ENCODE assay signal across 8 cellular contexts in the genomic region with DNA sequence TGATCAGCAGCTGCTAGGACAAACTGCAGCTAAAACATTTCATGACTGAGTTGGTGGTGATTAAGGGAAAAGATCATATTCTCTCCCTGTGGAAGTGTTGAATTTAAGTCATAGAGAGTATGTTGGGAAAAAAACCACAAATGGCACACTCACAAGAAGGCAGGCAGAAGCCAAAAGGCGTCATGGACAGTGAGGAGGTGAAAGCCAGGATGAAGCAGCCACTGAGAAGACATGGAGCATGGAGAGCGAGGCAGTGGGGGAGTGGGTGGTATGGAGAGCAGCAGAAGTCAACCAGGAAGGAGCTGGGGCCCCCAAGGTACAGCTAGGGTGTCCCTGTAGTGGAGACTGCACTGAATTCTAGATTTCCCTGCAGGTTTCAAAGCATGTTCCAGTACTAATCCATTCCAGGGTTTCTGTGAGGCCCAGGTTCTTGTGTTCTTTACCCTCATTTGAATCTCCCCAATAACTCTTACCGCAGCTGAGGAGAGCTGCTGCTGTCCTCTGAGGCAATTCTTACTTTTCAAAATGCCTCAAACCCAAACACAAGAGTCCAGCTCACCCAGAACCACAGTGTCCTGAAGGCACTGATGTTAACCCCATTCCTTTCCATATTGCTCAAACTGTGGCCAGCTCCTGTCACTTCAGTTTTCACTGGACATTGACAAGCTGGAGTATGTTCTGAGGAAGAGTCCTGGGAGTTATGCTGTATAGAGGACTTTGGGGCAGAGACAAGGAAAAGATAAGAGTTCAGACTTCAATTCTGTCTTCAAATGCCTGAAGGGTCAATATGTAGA.
DNase-seq lines count a peak whose midpoint lies in the region; ATAC-seq and TF ChIP-seq lines count a peak whose summit lies in the region.

No MANE protein-coding gene starts in this region.

- no peak overlapping the region for H3K4me3 Mint-ChIP-seq in WTC11

- no peak for DNase-seq in left cardiac atrium
- DNase-seq in Right ventricle myocardium superior: no peak
- DNase-seq in WTC11 (ENCODE audit: low spot score): no peak
- no peak for DNase-seq in NCI-H2029 treated with DMSO at 0.1 percent for 48 hours (lab: John Stamatoyannopoulos, UW)
- no peak for DNase-seq in activated CD4-positive, alpha-beta T cell treated with anti-CD3 and anti-CD28 coated beads, Interleukin-2, amount 50 U/mL, for 48 hours
- no peak for DNase-seq in SHP77 treated with DMSO at 0.1 percent for 48 hours (lab: John Stamatoyannopoulos, UW)

- H3K4me1 Mint-ChIP-seq in WTC11: peaks cover 36% of the 10 kb centered on the region

- CTCF ChIA-PET in WTC11 (lab: Charles Lee): interaction anchor here (1.1 to 1.2 kb wide), 2 partner anchors 9 to 120 kb away, joined by 3 read pairs; no protein-coding TSS in a partner anchor

- no peaks in the 10 kb centered on the region for H3K9me3 Mint-ChIP-seq in WTC11

- H3K9ac ChIP-seq in skeletal muscle tissue (ENCODE audit: low read depth in 1 of 3, low read length in 3 of 3): no peak overlapping the region

- H3K9me3 ChIP-seq in skeletal muscle tissue (ENCODE audit: control insufficient read depth in 3 of 3, low read length in 3 of 3): no peaks in the 10 kb centered on the region

- no peaks in the 10 kb centered on the region for H3K36me3 ChIP-seq in skeletal muscle tissue (ENCODE audit: control insufficient read depth in 3 of 3, insufficient read depth in 3 of 3, low read length in 3 of 3)

- TF ChIP-seq CTCF in WTC11 (IDR thresholded peaks at IDR 0.05): no peak

- H3K36me3 Mint-ChIP-seq in WTC11: no peaks in the 10 kb centered on the region

- no peak overlapping the region for H3K27ac Mint-ChIP-seq in WTC11

- no peaks in the 10 kb centered on the region for H3K27me3 Mint-ChIP-seq in WTC11 (ENCODE audit: low read depth)

- intact Hi-C loops in left cardiac atrium (cut with DNase I) (no loop called here), Right ventricle myocardium superior (cut with DNase I) (no loop called here)

- POLR2A ChIA-PET in WTC11 (lab: Charles Lee): no interaction called here

- peaks cover 0 to 3% (median 0%) of the 10 kb centered on the region in 3 donors for H3K4me1 ChIP-seq in skeletal muscle tissue (ENCODE audit: control insufficient read depth in 3 of 3, insufficient read depth in 3 of 3, low read length in 3 of 3)

- no peak overlapping the region for H3K4me3 ChIP-seq in skeletal muscle tissue (ENCODE audit: low read length in 3 of 3)

- peak overlapping the region; percentile 37 for H3K27ac ChIP-seq in skeletal muscle tissue (ENCODE audit: low read depth, low read length)

- ATAC-seq in left cardiac atrium (peak; percentile 39 to 61), Right ventricle myocardium superior (ENCODE audit: poor library complexity) (no peak), HG03025 (IDR thresholded peaks at IDR 0.05; ENCODE audit: low FRiP score, unreplicated experiment) (peak; percentile 63), WTC11 (peak; percentile 59)

- H3K27me3 ChIP-seq in skeletal muscle tissue (ENCODE audit: control insufficient read depth in 3 of 3, insufficient read depth in 3 of 3, low read length in 3 of 3): peaks cover 0 to 7% (median 0%) of the 10 kb centered on the region in 3 donors

TF ChIP-seq in WTC11, 78 proteins besides CTCF, POLR2A, EP300 and RAD21:
- TF ChIP-seq SMAD3 (CRISPR knock-in tag; IDR thresholded peaks at IDR 0.05; ENCODE audit: borderline replicate concordance): no peak
- TF ChIP-seq ATF1 (CRISPR knock-in tag; IDR thresholded peaks at IDR 0.05): no peak
- TF ChIP-seq, protein P1, sequence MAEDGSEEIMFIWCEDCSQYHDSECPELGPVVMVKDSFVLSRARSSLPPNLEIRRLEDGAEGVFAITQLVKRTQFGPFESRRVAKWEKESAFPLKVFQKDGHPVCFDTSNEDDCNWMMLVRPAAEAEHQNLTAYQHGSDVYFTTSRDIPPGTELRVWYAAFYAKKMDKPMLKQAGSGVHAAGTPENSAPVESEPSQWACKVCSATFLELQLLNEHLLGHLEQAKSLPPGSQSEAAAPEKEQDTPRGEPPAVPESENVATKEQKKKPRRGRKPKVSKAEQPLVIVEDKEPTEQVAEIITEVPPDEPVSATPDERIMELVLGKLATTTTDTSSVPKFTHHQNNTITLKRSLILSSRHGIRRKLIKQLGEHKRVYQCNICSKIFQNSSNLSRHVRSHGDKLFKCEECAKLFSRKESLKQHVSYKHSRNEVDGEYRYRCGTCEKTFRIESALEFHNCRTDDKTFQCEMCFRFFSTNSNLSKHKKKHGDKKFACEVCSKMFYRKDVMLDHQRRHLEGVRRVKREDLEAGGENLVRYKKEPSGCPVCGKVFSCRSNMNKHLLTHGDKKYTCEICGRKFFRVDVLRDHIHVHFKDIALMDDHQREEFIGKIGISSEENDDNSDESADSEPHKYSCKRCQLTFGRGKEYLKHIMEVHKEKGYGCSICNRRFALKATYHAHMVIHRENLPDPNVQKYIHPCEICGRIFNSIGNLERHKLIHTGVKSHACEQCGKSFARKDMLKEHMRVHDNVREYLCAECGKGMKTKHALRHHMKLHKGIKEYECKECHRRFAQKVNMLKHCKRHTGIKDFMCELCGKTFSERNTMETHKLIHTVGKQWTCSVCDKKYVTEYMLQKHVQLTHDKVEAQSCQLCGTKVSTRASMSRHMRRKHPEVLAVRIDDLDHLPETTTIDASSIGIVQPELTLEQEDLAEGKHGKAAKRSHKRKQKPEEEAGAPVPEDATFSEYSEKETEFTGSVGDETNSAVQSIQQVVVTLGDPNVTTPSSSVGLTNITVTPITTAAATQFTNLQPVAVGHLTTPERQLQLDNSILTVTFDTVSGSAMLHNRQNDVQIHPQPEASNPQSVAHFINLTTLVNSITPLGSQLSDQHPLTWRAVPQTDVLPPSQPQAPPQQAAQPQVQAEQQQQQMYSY (CRISPR knock-in tag; IDR thresholded peaks at IDR 0.05): peak; percentile 98
